12 cellular contexts compared by ENCODE assay signal in genomic region chr1:46183926-46184557, GRCh38. TPM values are rescaled to one million over a fixed set of nuclear protein-coding genes. Genes with fewer than 3 reads are reported as not detected.
DNase-seq lines count a peak whose midpoint lies in the region; ATAC-seq, FAIRE-seq and TF ChIP-seq lines count a peak whose summit lies in the region.
"Had no signal": no experiment of that assay in that cellular context is flagged by ENCODE, and none has a peak within 500 bp of the region (broad histone marks: within the 10 kb centered on the region; RNA-seq: fewer than 3 reads in every experiment).

No MANE protein-coding gene starts in this region.

- FAIRE-seq in pancreas (lab: Jason Lieb, UNC), result no peak
- FAIRE-seq: G401.6 had no signal

- POLR2A ChIA-PET in HEK293T (lab: Yijun Ruan, JAX), result interaction anchor here (0.7 to 2.6 kb wide), 5 partner anchors 11 to 63 kb away, joined by 3 to 9 read pairs (median 3); partner anchors contain the start of genes PIK3R3, POMGNT1 and RAD54L

- H3K27ac Mint-ChIP-seq in Calu3 (ENCODE audit: unreplicated experiment), result peak overlapping the region; percentile 83
- peak overlapping the region; percentile 95 for H3K27ac Mint-ChIP-seq in chondrocyte (ENCODE audit: unreplicated experiment)

- WGBS in pancreas, 2 donors, result 86 to 91% methylated on average over 12 of the region's 12 CpGs

- CTCF ChIA-PET in Calu3 (lab: Charles Lee) (interaction anchor here (0.6 to 4.5 kb wide), 4 partner anchors 10 to 352 kb away, joined by 3 to 56 read pairs (median 3); no protein-coding TSS in a partner anchor), HEK293T (lab: Yijun Ruan, JAX) (interaction anchor here (0.9 to 4.9 kb wide), 3 partner anchors 10 to 100 kb away, joined by 3 to 36 read pairs (median 6); no protein-coding TSS in a partner anchor)

- BruUV-seq in Calu3 (replicated peaks; lab: Mats Ljungman, UMichigan), result no TSS peak

- ATAC-seq in HG03108 (IDR thresholded peaks at IDR 0.05; ENCODE audit: unreplicated experiment), result peak; percentile 48
- no peak for ATAC-seq in pancreas
- ATAC-seq: sciatic nerve had no signal

- intact Hi-C loops in Calu3 (cut with micrococcal nuclease; ENCODE audit: unreplicated experiment), result loop anchor here (1.0 to 5.0 kb wide), 3 partner anchors 39 to 292 kb away; no protein-coding TSS in a partner anchor
- intact Hi-C loops in pancreas (cut with DNase I), result loop anchor here in 1 of 3 donors (5.0 kb wide), 1 partner anchor 147 kb away; no protein-coding TSS in a partner anchor

- no peak for DNase-seq in Calu3
- no peak for DNase-seq in chondrocyte (ENCODE audit: low spot score)
- no peak for DNase-seq in pancreas
- DNase-seq in HEK293T (ENCODE audit: extremely low spot score), result no peak
- no peak for DNase-seq in NCI-H1105 treated with DMSO at 0.1 percent for 48 hours (lab: John Stamatoyannopoulos, UW)
- DNase-seq in NCI-H2227 treated with DMSO at 0.1 percent for 48 hours (lab: John Stamatoyannopoulos, UW), result no peak
- no peak for DNase-seq in stimulated activated CD4-positive, alpha-beta T cell treated with anti-CD3 and anti-CD28 coated beads, Interleukin-4, amount 100 ng/mL, for 24 hours

- TF ChIP-seq CTCF in Calu3 (IDR thresholded peaks at IDR 0.05; ENCODE audit: unreplicated experiment) (no peak), chondrocyte (IDR thresholded peaks at IDR 0.05) (no peak), pancreas (IDR thresholded peaks at IDR 0.05) (no peak)

- H3K4me1 ChIP-seq in pancreas, result peaks cover 14 to 23% (median 22%) of the 10 kb centered on the region in 3 donors

- H3K9me3 Mint-ChIP-seq in Calu3 (ENCODE audit: low read depth, unreplicated experiment), result no peaks in the 10 kb centered on the region
- H3K9me3 Mint-ChIP-seq in chondrocyte (ENCODE audit: low read depth), result no peaks in the 10 kb centered on the region

- H3K36me3 Mint-ChIP-seq in Calu3 (ENCODE audit: insufficient read depth, unreplicated experiment) (peaks cover 44% of the 10 kb centered on the region), chondrocyte (ENCODE audit: low read depth) (peaks cover 1% of the 10 kb centered on the region)

- peak overlapping the region; percentile 75 to 93 (median 92) for H3K27ac ChIP-seq in pancreas

- no peak overlapping the region for H3K4me3 ChIP-seq in pancreas

- H3K4me3 Mint-ChIP-seq in Calu3 (ENCODE audit: low read depth, unreplicated experiment) (peak overlapping the region; percentile 29), chondrocyte (ENCODE audit: unreplicated experiment) (no peak overlapping the region)

- peaks cover 0 to 6% (median 0%) of the 10 kb centered on the region in 3 donors for H3K36me3 ChIP-seq in pancreas

- H3K9me3 ChIP-seq in pancreas, result no peaks in the 10 kb centered on the region

- H3K4me1 Mint-ChIP-seq in Calu3 (ENCODE audit: low read depth, unreplicated experiment) (peaks cover 31% of the 10 kb centered on the region), chondrocyte (ENCODE audit: low read depth) (peaks cover 48% of the 10 kb centered on the region)

- no peaks in the 10 kb centered on the region for H3K27me3 ChIP-seq in pancreas

- H3K27me3 Mint-ChIP-seq in Calu3 (ENCODE audit: unreplicated experiment) (no peaks in the 10 kb centered on the region), chondrocyte (ENCODE audit: low read depth) (no peaks in the 10 kb centered on the region)

TF ChIP-seq in HEK293T, 16 proteins besides CTCF, POLR2A, EP300 and RAD21:
- TF ChIP-seq L3MBTL2 (conservative IDR thresholded peaks at IDR 0.05) (no peak), ARNT (IDR thresholded peaks at IDR 0.05) (no peak), FOXK2 (IDR thresholded peaks at IDR 0.05) (no peak), NFRKB (IDR thresholded peaks at IDR 0.05) (no peak), HDGF (IDR thresholded peaks at IDR 0.05; ENCODE audit: borderline replicate concordance) (no peak), BHLHE40 (IDR thresholded peaks at IDR 0.05; ENCODE audit: borderline replicate concordance) (no peak), CTBP1 (IDR thresholded peaks at IDR 0.05; ENCODE audit: borderline replicate concordance) (no peak), LEF1 (IDR thresholded peaks at IDR 0.05; ENCODE audit: borderline replicate concordance) (no peak), FOXA1 (IDR thresholded peaks at IDR 0.05) (no peak), SUZ12 (IDR thresholded peaks at IDR 0.05) (no peak), PKNOX1 (IDR thresholded peaks at IDR 0.05) (no peak), SP1 (IDR thresholded peaks at IDR 0.05) (no peak), ZNF384 (IDR thresholded peaks at IDR 0.05) (no peak), ELF4 (IDR thresholded peaks at IDR 0.05) (no peak), TARDBP (IDR thresholded peaks at IDR 0.05) (no peak)

RNA-seq across cellular contexts. Expression of gene P3R3URF, which starts 7.8 kb away (rescaled TPM):
- total RNA-seq in Calu3 (2022) (not detected in 2 replicates), chondrocyte (not detected in 3 replicates), pancreas (not detected)
- not detected for polyA plus RNA-seq in pancreas
- total RNA-seq: fibroblast of lung, NCI-H460, sciatic nerve had no signal
- polyA plus RNA-seq: fibroblast of lung had no signal

RNA-seq across cellular contexts. Expression of gene TSPAN1, which starts 9.2 kb away (rescaled TPM):
- total RNA-seq in Calu3 (2022) (46.2 and 94.8 TPM in 2 replicates), chondrocyte (1.4 to 2.1 TPM (median 1.6 TPM) in 3 replicates), pancreas (1 to 10 TPM; 2.1 to 10.0 (median 6.4) TPM)
- 10 to 100 TPM in 1 of 2 donors, 1 to 10 TPM in 1; 4.1 to 12.4 TPM for polyA plus RNA-seq in pancreas

RNA-seq across cellular contexts. Expression of gene POMGNT1, which starts 14.2 kb away (rescaled TPM):
- total RNA-seq in Calu3 (2022) (62.0 and 74.5 TPM in 2 replicates), chondrocyte (84.9 to 104 TPM (median 89.1 TPM) in 3 replicates), pancreas (10 to 100 TPM; 23.5 to 40.6 (median 32.9) TPM)
- 10 to 100 TPM; 40.9 to 59.2 TPM for polyA plus RNA-seq in pancreas

RNA-seq across cellular contexts. Expression of gene LURAP1, which starts 19.1 kb away (rescaled TPM):
- total RNA-seq in Calu3 (2022) (not detected in 2 replicates), chondrocyte (3.8 to 4.1 TPM (median 4.0 TPM) in 3 replicates), pancreas (under 1 TPM; 0.09 to 0.56 (median 0.20) TPM)
- under 1 TPM; 0.40 to 0.68 TPM for polyA plus RNA-seq in pancreas
- total RNA-seq: NCI-H460 had no signal

RNA-seq across cellular contexts. Expression of gene PIK3R3, which starts 51.6 kb away (rescaled TPM):
- total RNA-seq in Calu3 (2022) (17.4 and 21.4 TPM in 2 replicates), chondrocyte (21.1 to 36.3 TPM (median 23.4 TPM) in 3 replicates), pancreas (1 to 10 TPM; 1.2 to 4.9 (median 4.1) TPM)
- 1 to 10 TPM; 1.7 to 4.5 TPM for polyA plus RNA-seq in pancreas
